Comparison of ENCODE assay signal across 5 cellular contexts in the genomic region with DNA sequence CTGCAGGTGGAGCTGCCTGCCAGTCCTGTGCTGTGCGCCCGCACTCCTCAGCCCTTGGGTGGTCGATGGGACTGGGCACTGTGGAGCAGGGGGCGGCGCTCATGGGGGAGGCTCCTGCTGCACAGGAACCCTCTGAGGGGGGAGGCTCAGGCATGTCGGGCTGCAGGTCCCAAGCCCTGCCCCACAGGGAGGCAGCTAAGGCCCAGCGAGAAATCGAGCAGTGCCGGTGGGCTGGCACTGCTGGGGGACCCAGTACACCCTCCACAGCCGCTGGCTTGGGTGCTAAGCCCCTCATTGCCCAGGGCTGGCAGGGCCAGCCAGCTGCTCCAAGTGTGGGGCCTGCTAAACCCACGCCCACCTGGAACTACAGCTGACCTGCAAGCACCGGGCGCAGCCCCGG. TPM values are rescaled to one million over a fixed set of nuclear protein-coding genes. Genes with fewer than 3 reads are reported as not detected.
"Had no signal": no experiment of that assay in that cellular context is flagged by ENCODE, and none has a peak within 500 bp of the region (broad histone marks: within the 10 kb centered on the region; RNA-seq: fewer than 3 reads in every experiment).

No MANE protein-coding gene starts in this region.

RNA-seq across cellular contexts. Expression of gene GLYATL3, which starts 16.3 kb away (rescaled TPM):
- total RNA-seq: HepG2, HT-29, HT1080, IMR-90 had no signal
- polyA plus RNA-seq: IgD-negative memory B cell, IMR-90 had no signal
